Comparison of ENCODE assay signal across 24 cellular contexts in genomic region chr1:205263580-205264190, GRCh38. TPM values are rescaled to one million over a fixed set of nuclear protein-coding genes. Genes with fewer than 3 reads are reported as not detected.
DNase-seq lines count a peak whose midpoint lies in the region; ATAC-seq and TF ChIP-seq lines count a peak whose summit lies in the region.
"Had no signal": no experiment of that assay in that cellular context is flagged by ENCODE, and none has a peak within 500 bp of the region (broad histone marks: within the 10 kb centered on the region; RNA-seq: fewer than 3 reads in every experiment).

No MANE protein-coding gene starts in this region.

- no peak overlapping the region for H3K27ac ChIP-seq in mammary epithelial cell (ENCODE audit: insufficient read depth, low read depth, low read length)
- H3K27ac ChIP-seq: adrenal gland, esophagus squamous epithelium, left ventricle myocardium inferior, spleen had no signal

- H2AFZ ChIP-seq in mammary epithelial cell (ENCODE audit: low read depth, low read length), result no peak overlapping the region

- H3K4me2 ChIP-seq in mammary epithelial cell (ENCODE audit: insufficient read depth, low read depth, low read length), result no peak overlapping the region

- no peaks in the 10 kb centered on the region for H3K36me3 ChIP-seq in mammary epithelial cell (ENCODE audit: insufficient read depth, low read length)
- H3K36me3 ChIP-seq: adrenal gland, esophagus squamous epithelium, left ventricle myocardium inferior, spleen had no signal

- H3K4me3 Mint-ChIP-seq in MCF 10A (ENCODE audit: unreplicated experiment), result no peak overlapping the region
- no peak overlapping the region for H3K4me3 Mint-ChIP-seq in activated naive CD8-positive, alpha-beta T cell treated with anti-CD3 and anti-CD28 coated beads for 36 hours
- H3K4me3 Mint-ChIP-seq: activated CD4-positive, alpha-beta T cell treated with anti-CD3 and anti-CD28 coated beads, Interleukin-2, amount 10 ng/mL, durations not matched to agents 24 days and 14 days; CD4-positive, CD25-positive, alpha-beta regulatory T cell; central memory CD8-positive, alpha-beta T cell had no signal

- H3K4me1 ChIP-seq in mammary epithelial cell (ENCODE audit: insufficient read depth, low read length), result peaks cover 44% of the 10 kb centered on the region

- no peaks in the 10 kb centered on the region for H3K27me3 Mint-ChIP-seq in MCF 10A (ENCODE audit: insufficient read depth, unreplicated experiment)
- no peaks in the 10 kb centered on the region for H3K27me3 Mint-ChIP-seq in activated naive CD8-positive, alpha-beta T cell treated with anti-CD3 and anti-CD28 coated beads for 36 hours
- H3K27me3 Mint-ChIP-seq: activated CD4-positive, alpha-beta T cell treated with anti-CD3 and anti-CD28 coated beads, Interleukin-2, amount 10 ng/mL, durations not matched to agents 24 days and 14 days; central memory CD8-positive, alpha-beta T cell had no signal

- H3K9me3 Mint-ChIP-seq in MCF 10A (ENCODE audit: unreplicated experiment), result no peaks in the 10 kb centered on the region
- no peaks in the 10 kb centered on the region for H3K9me3 Mint-ChIP-seq in activated naive CD8-positive, alpha-beta T cell treated with anti-CD3 and anti-CD28 coated beads for 36 hours
- H3K9me3 Mint-ChIP-seq: activated CD4-positive, alpha-beta T cell treated with anti-CD3 and anti-CD28 coated beads, Interleukin-2, amount 10 ng/mL, durations not matched to agents 24 days and 14 days; CD4-positive, CD25-positive, alpha-beta regulatory T cell; central memory CD8-positive, alpha-beta T cell had no signal

- H4K20me1 ChIP-seq in mammary epithelial cell (ENCODE audit: insufficient read depth, low read length), result no peaks in the 10 kb centered on the region

- CTCF ChIA-PET in mammary epithelial cell (lab: Charles Lee; ENCODE audit: low non-redundant PET), result interaction anchor here (1.0 kb wide), 1 partner anchor 10 kb away, joined by 3 read pairs; no protein-coding TSS in a partner anchor
- CTCF ChIA-PET in MCF 10A (lab: Yijun Ruan, JAX), result interaction anchor here (1.3 to 14.4 kb wide), 5 partner anchors 11 to 72 kb away, joined by 3 to 487 read pairs (median 32); partner anchors contain the start of gene TMCC2

- no peak overlapping the region for H3K9ac ChIP-seq in mammary epithelial cell (ENCODE audit: insufficient read depth, low read length)

- 49% methylated on average over 2 of the region's 2 CpGs for WGBS in mammary epithelial cell (ENCODE audit: low coverage, missing lambda C conversion rate)

- H3K27ac Mint-ChIP-seq in MCF 10A (ENCODE audit: low read depth, unreplicated experiment), result no peak overlapping the region
- no peak overlapping the region for H3K27ac Mint-ChIP-seq in activated naive CD8-positive, alpha-beta T cell treated with anti-CD3 and anti-CD28 coated beads for 36 hours
- H3K27ac Mint-ChIP-seq: CD4-positive, CD25-positive, alpha-beta regulatory T cell had no signal

- DNase-seq in mammary epithelial cell (peak; percentile 78), MCF 10A (ENCODE audit: unreplicated experiment) (no peak), OCI-M1 (lab: John Stamatoyannopoulos, UW) (peak; percentile 80), cerebellar cortex (ENCODE audit: low spot score) (peak; percentile 56), GM10266 (ENCODE audit: extremely low spot score) (no peak)
- DNase-seq in activated naive CD8-positive, alpha-beta T cell treated with anti-CD3 and anti-CD28 coated beads for 36 hours, result no peak
- no peak for DNase-seq in stimulated activated CD4-positive, alpha-beta T cell treated with anti-CD3 and anti-CD28 coated beads, Interleukin-15, amount 100 ng/mL, for 24 hours
- DNase-seq: activated CD4-positive, alpha-beta T cell treated with anti-CD3 and anti-CD28 coated beads, Interleukin-2, amount 10 ng/mL, durations not matched to agents 24 days and 14 days; activated effector memory CD4-positive, alpha-beta T cell treated with anti-CD3 and anti-CD28 coated beads, Interleukin-2, amount 50 U/mL, for 16 hours; CD4-positive, CD25-positive, alpha-beta regulatory T cell; DMS53; effector CD4-positive, alpha-beta T cell; esophagus squamous epithelium; head of caudate nucleus; Kasumi-1; left ventricle myocardium inferior; NCI-H1436; NCI-H82; spleen; SW 1271 had no signal

- no TSS peak for BruUV-seq in mammary epithelial cell (replicated peaks; lab: Mats Ljungman, UMichigan)
- BruUV-seq in MCF 10A (replicated peaks; lab: Mats Ljungman, UMichigan), result no TSS peak

- intact Hi-C loops in mammary epithelial cell (cut with micrococcal nuclease), result no loop called here
- intact Hi-C loops in MCF 10A (cut with micrococcal nuclease), result no loop called here

- no peaks in the 10 kb centered on the region for H3K79me2 ChIP-seq in mammary epithelial cell (ENCODE audit: insufficient read depth, low read length)

- H3K4me1 Mint-ChIP-seq in MCF 10A (ENCODE audit: insufficient read depth, unreplicated experiment), result peaks cover 30% of the 10 kb centered on the region
- H3K4me1 Mint-ChIP-seq in activated naive CD8-positive, alpha-beta T cell treated with anti-CD3 and anti-CD28 coated beads for 36 hours, result peaks cover 28% of the 10 kb centered on the region
- H3K4me1 Mint-ChIP-seq: CD4-positive, CD25-positive, alpha-beta regulatory T cell had no signal

- TF ChIP-seq CTCF in mammary epithelial cell (conservative IDR thresholded peaks at IDR 0.05 in 1 of 2, IDR thresholded peaks at IDR 0.05 in 1 of 2; ENCODE audit: extremely low read depth in 1 of 2, insufficient read depth in 1 of 2, low read depth in 1 of 2, low read length in 2 of 2), result no peak
- TF ChIP-seq CTCF in MCF 10A (IDR thresholded peaks at IDR 0.05; ENCODE audit: unreplicated experiment), result no peak
- no peak for TF ChIP-seq CTCF in GM10266 (IDR thresholded peaks at IDR 0.05; ENCODE audit: control insufficient read depth, insufficient read depth, low read depth, missing control alignments)

- no peaks in the 10 kb centered on the region for H3K36me3 Mint-ChIP-seq in MCF 10A (ENCODE audit: insufficient read depth, unreplicated experiment)
- H3K36me3 Mint-ChIP-seq in activated naive CD8-positive, alpha-beta T cell treated with anti-CD3 and anti-CD28 coated beads for 36 hours, result peaks cover 2% of the 10 kb centered on the region
- H3K36me3 Mint-ChIP-seq: CD4-positive, CD25-positive, alpha-beta regulatory T cell had no signal

- no peak overlapping the region for H3K4me3 ChIP-seq in mammary epithelial cell (replicated peaks in 1 of 3; ENCODE audit: insufficient read depth in 1 of 3, low read depth in 2 of 3, low read length in 3 of 3)
- H3K4me3 ChIP-seq: adrenal gland, esophagus squamous epithelium, left ventricle myocardium inferior, mucosa of descending colon, spleen had no signal

- no peaks in the 10 kb centered on the region for H3K27me3 ChIP-seq in mammary epithelial cell (ENCODE audit: insufficient read depth, low read length)
- H3K27me3 ChIP-seq: adrenal gland, esophagus squamous epithelium, spleen had no signal

- dilution Hi-C loops in mammary epithelial cell (cut with HindIII; ENCODE audit: low sequenced_read_pairs), result loop anchor here (5.0 kb wide), 1 partner anchor 41 kb away; no protein-coding TSS in a partner anchor

- POLR2A ChIA-PET in MCF 10A (lab: Yijun Ruan, JAX), result interaction anchor here (1.0 to 1.1 kb wide), 3 partner anchors 21 to 143 kb away, joined by 3 to 6 read pairs (median 4); no protein-coding TSS in a partner anchor

- no peak for ATAC-seq in HG03378 (IDR thresholded peaks at IDR 0.05; ENCODE audit: unreplicated experiment)
- ATAC-seq: mucosa of descending colon had no signal

- in situ Hi-C loops in mammary epithelial cell (cut with MboI; ENCODE audit: low sequenced_read_pairs in 2 of 2), result no loop called here

- no peaks in the 10 kb centered on the region for H3K9me3 ChIP-seq in mammary epithelial cell (replicated peaks; ENCODE audit: insufficient read depth, low read length)
- H3K9me3 ChIP-seq: adrenal gland, esophagus squamous epithelium, left ventricle myocardium inferior, mucosa of descending colon, spleen had no signal

RNA-seq across cellular contexts. Expression of gene TMCC2, which starts 35.9 kb away (rescaled TPM):
- total RNA-seq in mammary epithelial cell (10 to 100 TPM in 1 of 2 donors, 1 to 10 TPM in 1; 1.5 to 11.5 TPM), MCF 10A (2022) (0.54 and 0.79 TPM in 2 replicates)
- polyA plus RNA-seq in mammary epithelial cell, result 1.4 TPM
- polyA minus RNA-seq in mammary epithelial cell, result 2.4 TPM
- total RNA-seq in activated naive CD8-positive, alpha-beta T cell treated with anti-CD3 and anti-CD28 coated beads for 36 hours, result 10 to 100 TPM; 13.3 to 14.0 TPM

RNA-seq across cellular contexts. Expression of gene DSTYK, which starts 52.2 kb away (rescaled TPM):
- total RNA-seq in mammary epithelial cell (10 to 100 TPM; 11.0 to 19.2 TPM), MCF 10A (2022) (18.4 and 21.5 TPM in 2 replicates)
- polyA plus RNA-seq in mammary epithelial cell, result 6.0 TPM
- 6.4 TPM for polyA minus RNA-seq in mammary epithelial cell
- 10 to 100 TPM; 14.0 to 14.4 TPM for total RNA-seq in activated naive CD8-positive, alpha-beta T cell treated with anti-CD3 and anti-CD28 coated beads for 36 hours

RNA-seq across cellular contexts. Expression of gene NUAK2, which starts 57.9 kb away (rescaled TPM):
- total RNA-seq in mammary epithelial cell (10 to 100 TPM; 11.8 TPM), MCF 10A (2022) (2.8 and 6.0 TPM in 2 replicates)
- 3.1 TPM for polyA plus RNA-seq in mammary epithelial cell
- polyA minus RNA-seq in mammary epithelial cell, result 3.3 TPM
- total RNA-seq in activated naive CD8-positive, alpha-beta T cell treated with anti-CD3 and anti-CD28 coated beads for 36 hours, result 1 to 10 TPM; 1.7 to 2.0 TPM

Comparison
In these comparisons a context has a peak if more than half of its experiments do, and no peak if none do; other contexts are left out.
1. DNase-seq: peak in mammary epithelial cell (single experiment), OCI-M1 (single experiment) and cerebellar cortex (single experiment); none in MCF 10A (single experiment), GM10266 (single experiment), activated naive CD8-positive, alpha-beta T cell treated with anti-CD3 and anti-CD28 coated beads for 36 hours (single experiment) and stimulated activated CD4-positive, alpha-beta T cell treated with anti-CD3 and anti-CD28 coated beads, Interleukin-15, amount 100 ng/mL, for 24 hours (single experiment).